8 cellular contexts compared by ENCODE assay signal in the genomic region with DNA sequence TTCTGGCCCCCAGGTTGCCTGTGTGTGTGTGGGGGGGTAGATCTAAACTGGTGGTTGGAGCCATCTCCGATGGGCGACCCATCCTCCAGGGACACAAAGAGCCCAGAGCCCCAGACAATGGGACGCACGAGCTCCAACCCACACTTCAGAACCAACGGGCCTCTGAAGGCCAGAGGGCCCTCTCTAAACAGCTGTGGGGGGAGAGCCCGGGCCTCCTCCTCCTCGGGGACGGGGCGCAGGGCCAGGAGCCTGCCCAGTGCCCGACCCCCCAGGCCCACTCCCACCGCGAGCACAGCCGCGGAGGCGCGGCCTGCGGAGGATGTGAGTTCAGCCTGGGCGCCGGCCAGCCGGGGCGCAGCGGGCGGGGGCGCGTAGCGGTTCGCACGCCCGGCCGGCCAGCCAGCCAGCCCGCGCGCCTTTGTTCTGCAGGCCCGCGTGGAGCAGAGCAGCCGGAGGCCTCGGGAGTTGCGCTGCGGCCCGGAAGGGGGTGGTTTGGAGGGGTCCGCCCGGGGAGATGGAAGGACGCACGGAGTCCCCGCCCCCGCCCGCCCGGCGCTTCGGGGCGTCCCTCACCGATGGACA. TPM values are rescaled to one million over a fixed set of nuclear protein-coding genes. Genes with fewer than 3 reads are reported as not detected.
DNase-seq lines count a peak whose midpoint lies in the region; ATAC-seq and TF ChIP-seq lines count a peak whose summit lies in the region.

No MANE protein-coding gene starts in this region.

- peaks cover 47% of the 10 kb centered on the region for H3K36me3 ChIP-seq in right atrium auricular region
- H3K36me3 ChIP-seq in smooth muscle cell (ENCODE audit: low read depth) = no peaks in the 10 kb centered on the region

- intact Hi-C loops in activated CD4-positive, alpha-beta T cell treated with anti-CD3 and anti-CD28 coated beads for 36 hours (cut with DNase I, micrococcal nuclease) = loop anchor here (2.0 to 10.0 kb wide), 6 partner anchors 43 to 646 kb away; partner anchors contain the start of genes ABCD1 (in 1 of the 2), ARHGAP4 (in 1 of the 2), BCAP31 (in 1 of the 2) and GDI1 (in 1 of the 2)
- intact Hi-C loops in activated CD8-positive, alpha-beta T cell treated with anti-CD3 and anti-CD28 coated beads for 36 hours (cut with micrococcal nuclease) = no loop called here

- H2AFZ ChIP-seq in smooth muscle cell (ENCODE audit: low read depth) = no peak overlapping the region

- 46% methylated on average over 37 of the region's 52 CpGs for WGBS in smooth muscle cell (ENCODE audit: low lambda C conversion rate)

- ATAC-seq in activated CD4-positive, alpha-beta T cell treated with anti-CD3 and anti-CD28 coated beads for 36 hours = no peak
- no peak for ATAC-seq in activated CD8-positive, alpha-beta T cell treated with anti-CD3 and anti-CD28 coated beads for 36 hours

- H3K27ac ChIP-seq in right atrium auricular region (peak overlapping the region; percentile 84 to 96), smooth muscle cell (ENCODE audit: low read depth) (peak overlapping the region; percentile 99)

- peak overlapping the region; percentile 94 for H3K9ac ChIP-seq in smooth muscle cell (ENCODE audit: low read depth)

- no peaks in the 10 kb centered on the region for H3K27me3 Mint-ChIP-seq in activated CD4-positive, alpha-beta T cell treated with anti-CD3 and anti-CD28 coated beads for 36 hours
- H3K27me3 Mint-ChIP-seq in activated CD8-positive, alpha-beta T cell treated with anti-CD3 and anti-CD28 coated beads for 36 hours = no peaks in the 10 kb centered on the region

- H3K9me3 Mint-ChIP-seq in activated CD4-positive, alpha-beta T cell treated with anti-CD3 and anti-CD28 coated beads for 36 hours (ENCODE audit: low read depth) = no peaks in the 10 kb centered on the region
- no peaks in the 10 kb centered on the region for H3K9me3 Mint-ChIP-seq in activated CD8-positive, alpha-beta T cell treated with anti-CD3 and anti-CD28 coated beads for 36 hours

- H3K4me2 ChIP-seq in smooth muscle cell = peak overlapping the region; percentile 80

- H3F3A ChIP-seq in smooth muscle cell (ENCODE audit: low read depth) = peaks cover 6% of the 10 kb centered on the region

- H3K27me3 ChIP-seq in right atrium auricular region = no peaks in the 10 kb centered on the region
- no peaks in the 10 kb centered on the region for H3K27me3 ChIP-seq in smooth muscle cell (ENCODE audit: low read depth)

- CTCF ChIA-PET in activated CD4-positive, alpha-beta T cell treated with anti-CD3 and anti-CD28 coated beads for 36 hours (lab: Charles Lee) = interaction anchor here (0.6 kb wide), 1 partner anchor 10 kb away, joined by 3 read pairs; no protein-coding TSS in a partner anchor
- CTCF ChIA-PET in activated CD8-positive, alpha-beta T cell treated with anti-CD3 and anti-CD28 coated beads for 36 hours (lab: Charles Lee) = no interaction called here

- POLR2A ChIA-PET in activated CD4-positive, alpha-beta T cell treated with anti-CD3 and anti-CD28 coated beads for 36 hours (lab: Charles Lee) = interaction anchor here (0.6 to 1.0 kb wide), 6 partner anchors 27 to 399 kb away, joined by 3 to 4 read pairs (median 4); partner anchors contain the start of genes HCFC1 and SLC10A3
- POLR2A ChIA-PET in activated CD8-positive, alpha-beta T cell treated with anti-CD3 and anti-CD28 coated beads for 36 hours (lab: Charles Lee) = interaction anchor here (0.5 to 1.3 kb wide), 4 partner anchors 9 to 44 kb away, joined by 3 to 6 read pairs (median 3); partner anchors contain the start of gene EMD

- peaks cover 49% of the 10 kb centered on the region for H4K20me1 ChIP-seq in smooth muscle cell (ENCODE audit: low read depth)

- peak overlapping the region; percentile 86 for H3K4me3 Mint-ChIP-seq in activated CD4-positive, alpha-beta T cell treated with anti-CD3 and anti-CD28 coated beads for 36 hours
- H3K4me3 Mint-ChIP-seq in activated CD8-positive, alpha-beta T cell treated with anti-CD3 and anti-CD28 coated beads for 36 hours = peak overlapping the region; percentile 96

- TF ChIP-seq CTCF in activated CD8-positive, alpha-beta T cell treated with anti-CD3 and anti-CD28 coated beads for 36 hours (IDR thresholded peaks at IDR 0.05) = no peak
- no peak for TF ChIP-seq CTCF in right atrium auricular region (IDR thresholded peaks at IDR 0.05)
- no peak for TF ChIP-seq CTCF in smooth muscle cell (IDR thresholded peaks at IDR 0.05; ENCODE audit: borderline replicate concordance, insufficient read depth, poor library complexity, severe bottlenecking)

- no peak for DNase-seq in activated CD4-positive, alpha-beta T cell treated with anti-CD3 and anti-CD28 coated beads for 36 hours
- no peak for DNase-seq in activated CD4-positive, alpha-beta T cell treated with anti-CD3 and anti-CD28 coated beads, Interleukin-2, amount 50 U/mL, for 48 hours
- DNase-seq in activated CD8-positive, alpha-beta T cell treated with anti-CD3 and anti-CD28 coated beads for 36 hours = no peak
- DNase-seq in right atrium auricular region (ENCODE audit: low spot score) (no peak), smooth muscle cell (lab: John Stamatoyannopoulos, UW; ENCODE audit: unreplicated experiment) (no peak), pons (ENCODE audit: low spot score) (no peak)
- no peak for DNase-seq in stimulated activated naive CD4-positive, alpha-beta T cell (lab: John Stamatoyannopoulos, UW)
- DNase-seq in stimulated activated naive CD4-positive, alpha-beta T cell treated with Interleukin-2 at 50 U/mL for 16 hours (lab: John Stamatoyannopoulos, UW) = no peak

- H3K9me3 ChIP-seq in right atrium auricular region = no peaks in the 10 kb centered on the region
- no peaks in the 10 kb centered on the region for H3K9me3 ChIP-seq in smooth muscle cell (replicated peaks; ENCODE audit: low read depth)

- H3K4me1 ChIP-seq in right atrium auricular region (peaks cover 0 to 52% of the 10 kb centered on the region in 2 donors), smooth muscle cell (ENCODE audit: low read depth) (no peaks in the 10 kb centered on the region)

- peaks cover 68% of the 10 kb centered on the region for H3K79me2 ChIP-seq in smooth muscle cell (ENCODE audit: low read depth)

- H3K4me1 Mint-ChIP-seq in activated CD4-positive, alpha-beta T cell treated with anti-CD3 and anti-CD28 coated beads for 36 hours = peaks cover 22% of the 10 kb centered on the region
- H3K4me1 Mint-ChIP-seq in activated CD8-positive, alpha-beta T cell treated with anti-CD3 and anti-CD28 coated beads for 36 hours (ENCODE audit: low read depth) = peaks cover 25% of the 10 kb centered on the region

- H3K36me3 Mint-ChIP-seq in activated CD4-positive, alpha-beta T cell treated with anti-CD3 and anti-CD28 coated beads for 36 hours (ENCODE audit: low read depth) = peaks cover 21% of the 10 kb centered on the region
- H3K36me3 Mint-ChIP-seq in activated CD8-positive, alpha-beta T cell treated with anti-CD3 and anti-CD28 coated beads for 36 hours (ENCODE audit: low read depth) = peaks cover 35% of the 10 kb centered on the region

- peak overlapping the region; percentile 91 for H3K27ac Mint-ChIP-seq in activated CD4-positive, alpha-beta T cell treated with anti-CD3 and anti-CD28 coated beads for 36 hours
- peak overlapping the region; percentile 90 for H3K27ac Mint-ChIP-seq in activated CD8-positive, alpha-beta T cell treated with anti-CD3 and anti-CD28 coated beads for 36 hours

- H3K4me3 ChIP-seq in right atrium auricular region (peak overlapping the region; percentile 74 to 78), smooth muscle cell (peak overlapping the region; percentile 76)

RNA-seq across cellular contexts. Expression of gene FLNA, which starts 4.0 kb away (rescaled TPM):
- total RNA-seq in activated CD4-positive, alpha-beta T cell treated with anti-CD3 and anti-CD28 coated beads for 36 hours = 1,000 to 10,000 TPM in 1 of 2 experiments, 100 to 1,000 TPM in 1; 891 to 1,083 TPM
- total RNA-seq in activated CD8-positive, alpha-beta T cell treated with anti-CD3 and anti-CD28 coated beads for 36 hours = 1,000 to 10,000 TPM; 1,057 to 1,091 TPM
- 100 to 1,000 TPM; 263 to 419 TPM for total RNA-seq in right atrium auricular region
- total RNA-seq in smooth muscle cell = 807 and 860 TPM in 2 replicates
- 1,632 and 1,832 TPM in 2 replicates for polyA plus RNA-seq in smooth muscle cell

RNA-seq across cellular contexts. Expression of gene EMD, which starts 8.7 kb away (rescaled TPM):
- total RNA-seq in activated CD4-positive, alpha-beta T cell treated with anti-CD3 and anti-CD28 coated beads for 36 hours = 10 to 100 TPM; 75.9 to 89.4 TPM
- total RNA-seq in activated CD8-positive, alpha-beta T cell treated with anti-CD3 and anti-CD28 coated beads for 36 hours = 10 to 100 TPM; 92.4 to 96.6 TPM
- 10 to 100 TPM; 41.5 to 47.0 TPM for total RNA-seq in right atrium auricular region
- 46.1 and 61.4 TPM in 2 replicates for total RNA-seq in smooth muscle cell
- 63.9 and 67.4 TPM in 2 replicates for polyA plus RNA-seq in smooth muscle cell

RNA-seq across cellular contexts. Expression of gene RPL10, which starts 27.8 kb away (rescaled TPM):
- total RNA-seq in activated CD4-positive, alpha-beta T cell treated with anti-CD3 and anti-CD28 coated beads for 36 hours = 1,000 to 10,000 TPM; 1,286 to 2,705 TPM
- 1,000 to 10,000 TPM; 3,574 to 3,675 TPM for total RNA-seq in activated CD8-positive, alpha-beta T cell treated with anti-CD3 and anti-CD28 coated beads for 36 hours
- total RNA-seq in right atrium auricular region (1,000 to 10,000 TPM; 1,667 to 4,587 TPM), smooth muscle cell (2,811 and 3,107 TPM in 2 replicates)
- 1,314 and 1,395 TPM in 2 replicates for polyA plus RNA-seq in smooth muscle cell

RNA-seq across cellular contexts. Expression of gene DNASE1L1, which starts 38.7 kb away (rescaled TPM):
- 10 to 100 TPM; 12.6 to 13.4 TPM for total RNA-seq in activated CD4-positive, alpha-beta T cell treated with anti-CD3 and anti-CD28 coated beads for 36 hours
- total RNA-seq in activated CD8-positive, alpha-beta T cell treated with anti-CD3 and anti-CD28 coated beads for 36 hours = 10 to 100 TPM in 1 of 2 experiments, 1 to 10 TPM in 1; 9.4 to 10.3 TPM
- total RNA-seq in right atrium auricular region (10 to 100 TPM; 74.4 to 84.0 TPM), smooth muscle cell (33.6 and 40.4 TPM in 2 replicates)
- polyA plus RNA-seq in smooth muscle cell = 23.0 and 30.0 TPM in 2 replicates

RNA-seq across cellular contexts. Expression of gene TAFAZZIN, which starts 40.9 kb away (rescaled TPM):
- 10 to 100 TPM; 43.8 to 49.0 TPM for total RNA-seq in activated CD4-positive, alpha-beta T cell treated with anti-CD3 and anti-CD28 coated beads for 36 hours
- total RNA-seq in activated CD8-positive, alpha-beta T cell treated with anti-CD3 and anti-CD28 coated beads for 36 hours = 10 to 100 TPM; 49.8 to 53.4 TPM
- 10 to 100 TPM; 24.8 to 28.9 TPM for total RNA-seq in right atrium auricular region
- 28.3 and 203 TPM in 2 replicates for total RNA-seq in smooth muscle cell
- polyA plus RNA-seq in smooth muscle cell = 30.2 and 32.4 TPM in 2 replicates
